ENCODE assay signal across 2 cellular contexts in genomic region chr18:76252880-76253279, GRCh38.
TF ChIP-seq lines count a peak whose summit lies in the region.

No MANE protein-coding gene starts in this region.

TF ChIP-seq in H1, 55 proteins besides CTCF, POLR2A, EP300 and RAD21:
- TF ChIP-seq SP1 (IDR thresholded peaks at IDR 0.05; ENCODE audit: low read depth, low read length) (no peak), TBP (IDR thresholded peaks at IDR 0.05; ENCODE audit: low read depth, low read length) (no peak), MAFK (IDR thresholded peaks at IDR 0.05; ENCODE audit: low read depth, low read length) (no peak), GTF2F1 (IDR thresholded peaks at IDR 0.05; ENCODE audit: borderline replicate concordance, low read depth, low read length) (no peak)

TF ChIP-seq in GM12891, 5 proteins besides CTCF, POLR2A, EP300 and RAD21:
- no peak for TF ChIP-seq POLR2AphosphoS5 (IDR thresholded peaks at IDR 0.05; ENCODE audit: low read depth, low read length)
- no peak for TF ChIP-seq SPI1 (IDR thresholded peaks at IDR 0.05; ENCODE audit: low read depth, low read length)
- no peak for TF ChIP-seq PAX5 (IDR thresholded peaks at IDR 0.05; ENCODE audit: insufficient read depth, low read length, severe bottlenecking)
